Comparison of ENCODE assay signal across 30 cellular contexts in genomic region chr14:93643127-93643526, GRCh38.
"Had no signal": no experiment of that assay in that cellular context is flagged by ENCODE, and none has a peak within 500 bp of the region (broad histone marks: within the 10 kb centered on the region; RNA-seq: fewer than 3 reads in every experiment).

No MANE protein-coding gene starts in this region.

- DNase-seq: activated CD4-positive, alpha-beta memory T cell treated with anti-CD3 and anti-CD28 coated beads for 36 hours; activated CD4-positive, alpha-beta T cell treated with anti-CD3 and anti-CD28 coated beads for 36 hours; activated CD4-positive, alpha-beta T cell treated with anti-CD3 and anti-CD28 coated beads, Interleukin-2, amount 10 ng/mL, durations not matched to agents 24 days and 14 days; activated CD4-positive, CD25-positive, alpha-beta regulatory T cell; activated CD4-positive, CD25-positive, alpha-beta regulatory T cell treated with anti-CD3 and anti-CD28 coated beads, Interleukin-2, amount 50 U/mL, for 72 hours; activated CD8-positive, alpha-beta memory T cell treated with anti-CD3 and anti-CD28 coated beads, Interleukin-2, amount 10 ng/mL, durations not matched to agents 7 days and 5 days; activated CD8-positive, alpha-beta memory T cell treated with anti-CD3 and anti-CD28 coated beads, Interleukin-2, amount 50 U/mL, for 4 hours; activated CD8-positive, alpha-beta T cell treated with anti-CD3 and anti-CD28 coated beads, Interleukin-2, amount 10 ng/mL, durations not matched to agents 7 days and 5 days; activated effector memory CD4-positive, alpha-beta T cell treated with anti-CD3 and anti-CD28 coated beads, Interleukin-2, amount 50 U/mL, for 16 hours; activated naive CD4-positive, alpha-beta T cell treated with anti-CD3 and anti-CD28 coated beads for 36 hours; activated naive CD8-positive, alpha-beta T cell treated with anti-CD3 and anti-CD28 coated beads for 36 hours; activated naive CD8-positive, alpha-beta T cell treated with anti-CD3 and anti-CD28 coated beads, Interleukin-2, amount 50 U/mL, for 24 hours; activated T-cell treated with anti-CD3 and anti-CD28 coated beads, Interleukin-2, amount 50 U/mL, for 24 hours; adrenal gland; amygdala; aorta; body of pancreas; caudate nucleus; cortex of kidney; dermis blood vessel endothelial cell; effector CD4-positive, alpha-beta T cell; effector memory CD8-positive, alpha-beta T cell; erythroblast; foreskin keratinocyte; gastrocnemius medialis; glutamatergic neuron; heart left ventricle; T-helper 2 cell had no signal

- H3K9me3 ChIP-seq: adrenal gland, body of pancreas, esophagus muscularis mucosa, gastrocnemius medialis, heart left ventricle had no signal

- H3K4me1 ChIP-seq: adrenal gland, body of pancreas, esophagus muscularis mucosa, foreskin keratinocyte, gastrocnemius medialis, heart left ventricle had no signal

- ATAC-seq: activated CD4-positive, alpha-beta T cell treated with anti-CD3 and anti-CD28 coated beads for 36 hours; activated CD8-positive, alpha-beta memory T cell treated with anti-CD3 and anti-CD28 coated beads, Interleukin-2, amount 10 ng/mL, durations not matched to agents 7 days and 5 days; activated CD8-positive, alpha-beta T cell treated with anti-CD3 and anti-CD28 coated beads, Interleukin-2, amount 10 ng/mL, durations not matched to agents 7 days and 5 days; activated naive CD8-positive, alpha-beta T cell treated with anti-CD3 and anti-CD28 coated beads, Interleukin-2, amount 50 U/mL, for 24 hours; body of pancreas; effector memory CD8-positive, alpha-beta T cell; foreskin keratinocyte; gastrocnemius medialis; heart left ventricle had no signal

- H3K27ac ChIP-seq: adrenal gland, body of pancreas, esophagus muscularis mucosa, foreskin keratinocyte, gastrocnemius medialis, heart left ventricle had no signal

- H3K36me3 ChIP-seq: adrenal gland, esophagus muscularis mucosa, gastrocnemius medialis, heart left ventricle had no signal

- FAIRE-seq: colon had no signal

- H3K27me3 ChIP-seq: adrenal gland, body of pancreas, foreskin keratinocyte, gastrocnemius medialis had no signal

- H3K4me3 ChIP-seq: adrenal gland, body of pancreas, esophagus muscularis mucosa, gastrocnemius medialis, heart left ventricle had no signal
